In genomic region chr9:125706661-125707539, GRCh38 we compare ENCODE assay signal across 1 cellular context.
A peak's percentile ranks its signal among the peaks of the same experiment; 100 is the strongest.
TF ChIP-seq lines count a peak whose summit lies in the region.

TSS of gene MAPKAP1 (minus strand) at chr9:125707208. CDS start at chr9:125672574, 34,634 bp downstream.

TF ChIP-seq in K562, 482 proteins besides CTCF, POLR2A, EP300 and RAD21 (continued from another document and continues in another):
- TF ChIP-seq ZC3H11A (IDR thresholded peaks at IDR 0.05; ENCODE audit: low read depth, low read length) (peak; percentile 78; the same call in 1 of the 2 replicates), LEF1 (IDR thresholded peaks at IDR 0.05) (no peak), E2F3 (CRISPR knock-in tag; IDR thresholded peaks at IDR 0.05) (no peak), TBL1XR1 (IDR thresholded peaks at IDR 0.05; ENCODE audit: low read length in 2 of 2) (peak in 1 of 2 experiments; percentile 34; a peak in 2 of 4 replicates), SPI1 (IDR thresholded peaks at IDR 0.05; ENCODE audit: borderline replicate concordance, low read depth, low read length) (no peak), EP400 (IDR thresholded peaks at IDR 0.05) (peak; percentile 76), BRD9 (IDR thresholded peaks at IDR 0.05; ENCODE audit: low read depth, partially characterized antibody) (no peak), SOX6 (IDR thresholded peaks at IDR 0.05) (peak; percentile 24; the same call in 1 of the 2 replicates), CAMTA2 (CRISPR knock-in tag; conservative IDR thresholded peaks at IDR 0.05) (no peak), TBP (optimal IDR thresholded peaks at IDR 0.05; ENCODE audit: low read depth, low read length) (peak; percentile 77), SMARCA5 (IDR thresholded peaks at IDR 0.05) (no peak), HMBOX1 (IDR thresholded peaks at IDR 0.05) (no peak), NCOR1 (IDR thresholded peaks at IDR 0.05) (no peak), EGR1 (conservative IDR thresholded peaks at IDR 0.05) (no peak; the same call in 1 of the 2 replicates), PRMT5 (CRISPR knock-in tag; IDR thresholded peaks at IDR 0.05) (no peak), DACH1 (IDR thresholded peaks at IDR 0.05; ENCODE audit: partially characterized antibody) (no peak), XRCC4 (IDR thresholded peaks at IDR 0.05; ENCODE audit: extremely low read depth, insufficient read depth, insufficient read length) (no peak), E2F6 (IDR thresholded peaks at IDR 0.05; ENCODE audit: borderline replicate concordance in 1 of 2, extremely low read depth in 1 of 2, insufficient read depth in 1 of 2, insufficient read length in 1 of 2, low read depth in 1 of 2, low read length in 1 of 2, poor library complexity in 1 of 2, severe bottlenecking in 1 of 2) (peak in 1 of 2 experiments; percentile 32), SRSF7 (optimal IDR thresholded peaks at IDR 0.05; ENCODE audit: low read depth, low read length) (no peak), ZKSCAN3 (CRISPR knock-in tag; IDR thresholded peaks at IDR 0.05) (no peak), JUN (IDR thresholded peaks at IDR 0.05; ENCODE audit: borderline replicate concordance, low read depth, low read length) (0 out of 2 replicates have a peak, but pooled peaks have one; percentile 15), JUN (CRISPR knock-in tag; IDR thresholded peaks at IDR 0.05; ENCODE audit: borderline replicate concordance) (no peak), GATAD2A (IDR thresholded peaks at IDR 0.05) (0 out of 2 replicates have a peak, but pooled peaks have one; percentile 27), ETV5 (CRISPR knock-in tag; IDR thresholded peaks at IDR 0.05; ENCODE audit: low read depth) (peak; percentile 20; the same call in 1 of the 2 replicates), NEUROD1 (IDR thresholded peaks at IDR 0.05; ENCODE audit: borderline replicate concordance, low read depth, low read length, partially characterized antibody) (peak; percentile 47), ZNF707 (CRISPR knock-in tag; conservative IDR thresholded peaks at IDR 0.05) (no peak), GTF2E2 (tag; IDR thresholded peaks at IDR 0.05) (peak; percentile 68; the same call in 1 of the 2 replicates), ILK (tag; IDR thresholded peaks at IDR 0.05; ENCODE audit: borderline replicate concordance, low read depth) (no peak), ELF1 (tag; IDR thresholded peaks at IDR 0.05) (peak; percentile 93), MEF2D (tag; conservative IDR thresholded peaks at IDR 0.05; ENCODE audit: low read depth) (no peak), NFE2 (IDR thresholded peaks at IDR 0.05; ENCODE audit: low read depth) (no peak), TAF15 (IDR thresholded peaks at IDR 0.05; ENCODE audit: low read depth, low read length) (no peak), MBD2 (IDR thresholded peaks at IDR 0.05; ENCODE audit: borderline replicate concordance, low read depth) (peak; percentile 51; the same call in 1 of the 2 replicates), PURB (CRISPR knock-in tag; IDR thresholded peaks at IDR 0.05; ENCODE audit: low read depth) (no peak), STAG1 (CRISPR knock-in tag; IDR thresholded peaks at IDR 0.05; ENCODE audit: borderline replicate concordance) (no peak), L3MBTL2 (IDR thresholded peaks at IDR 0.05) (peak; percentile 52; the same call in 1 of the 2 replicates), SIN3B (IDR thresholded peaks at IDR 0.05; ENCODE audit: low read depth) (peak; percentile 77; the same call in 1 of the 2 replicates), DLX4 (CRISPR knock-in tag; IDR thresholded peaks at IDR 0.05) (no peak), FOXA1 (IDR thresholded peaks at IDR 0.05; ENCODE audit: borderline replicate concordance) (no peak), NR2C1 (IDR thresholded peaks at IDR 0.05) (peak; percentile 99), NR2C1 (tag; IDR thresholded peaks at IDR 0.05) (peak; percentile 99), PHTF2 (CRISPR knock-in tag; IDR thresholded peaks at IDR 0.05) (no peak), CTBP1 (IDR thresholded peaks at IDR 0.05; ENCODE audit: borderline replicate concordance) (peak; percentile 23; the same call in 1 of the 2 replicates), TCF7 (IDR thresholded peaks at IDR 0.05; ENCODE audit: borderline replicate concordance) (no peak), BRCA1 (IDR thresholded peaks at IDR 0.05) (no peak), BRCA1 (CRISPR knock-in tag; IDR thresholded peaks at IDR 0.05) (no peak)
- TF ChIP-seq, protein P1, sequence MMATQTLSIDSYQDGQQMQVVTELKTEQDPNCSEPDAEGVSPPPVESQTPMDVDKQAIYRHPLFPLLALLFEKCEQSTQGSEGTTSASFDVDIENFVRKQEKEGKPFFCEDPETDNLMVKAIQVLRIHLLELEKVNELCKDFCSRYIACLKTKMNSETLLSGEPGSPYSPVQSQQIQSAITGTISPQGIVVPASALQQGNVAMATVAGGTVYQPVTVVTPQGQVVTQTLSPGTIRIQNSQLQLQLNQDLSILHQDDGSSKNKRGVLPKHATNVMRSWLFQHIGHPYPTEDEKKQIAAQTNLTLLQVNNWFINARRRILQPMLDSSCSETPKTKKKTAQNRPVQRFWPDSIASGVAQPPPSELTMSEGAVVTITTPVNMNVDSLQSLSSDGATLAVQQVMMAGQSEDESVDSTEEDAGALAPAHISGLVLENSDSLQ (IDR thresholded peaks at IDR 0.05) = peak; percentile 48; the same call in 1 of the 2 replicates
- TF ChIP-seq, protein P2, sequence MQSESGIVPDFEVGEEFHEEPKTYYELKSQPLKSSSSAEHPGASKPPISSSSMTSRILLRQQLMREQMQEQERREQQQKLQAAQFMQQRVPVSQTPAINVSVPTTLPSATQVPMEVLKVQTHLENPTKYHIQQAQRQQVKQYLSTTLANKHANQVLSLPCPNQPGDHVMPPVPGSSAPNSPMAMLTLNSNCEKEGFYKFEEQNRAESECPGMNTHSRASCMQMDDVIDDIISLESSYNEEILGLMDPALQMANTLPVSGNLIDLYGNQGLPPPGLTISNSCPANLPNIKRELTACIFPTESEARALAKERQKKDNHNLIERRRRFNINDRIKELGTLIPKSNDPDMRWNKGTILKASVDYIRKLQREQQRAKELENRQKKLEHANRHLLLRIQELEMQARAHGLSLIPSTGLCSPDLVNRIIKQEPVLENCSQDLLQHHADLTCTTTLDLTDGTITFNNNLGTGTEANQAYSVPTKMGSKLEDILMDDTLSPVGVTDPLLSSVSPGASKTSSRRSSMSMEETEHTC (IDR thresholded peaks at IDR 0.05) = no peak
- TF ChIP-seq, protein P3, sequence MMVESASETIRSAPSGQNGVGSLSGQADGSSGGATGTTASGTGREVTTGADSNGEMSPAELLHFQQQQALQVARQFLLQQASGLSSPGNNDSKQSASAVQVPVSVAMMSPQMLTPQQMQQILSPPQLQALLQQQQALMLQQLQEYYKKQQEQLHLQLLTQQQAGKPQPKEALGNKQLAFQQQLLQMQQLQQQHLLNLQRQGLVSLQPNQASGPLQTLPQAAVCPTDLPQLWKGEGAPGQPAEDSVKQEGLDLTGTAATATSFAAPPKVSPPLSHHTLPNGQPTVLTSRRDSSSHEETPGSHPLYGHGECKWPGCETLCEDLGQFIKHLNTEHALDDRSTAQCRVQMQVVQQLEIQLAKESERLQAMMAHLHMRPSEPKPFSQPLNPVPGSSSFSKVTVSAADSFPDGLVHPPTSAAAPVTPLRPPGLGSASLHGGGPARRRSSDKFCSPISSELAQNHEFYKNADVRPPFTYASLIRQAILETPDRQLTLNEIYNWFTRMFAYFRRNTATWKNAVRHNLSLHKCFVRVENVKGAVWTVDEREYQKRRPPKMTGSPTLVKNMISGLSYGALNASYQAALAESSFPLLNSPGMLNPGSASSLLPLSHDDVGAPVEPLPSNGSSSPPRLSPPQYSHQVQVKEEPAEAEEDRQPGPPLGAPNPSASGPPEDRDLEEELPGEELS (CRISPR knock-in tag; IDR thresholded peaks at IDR 0.05; ENCODE audit: borderline replicate concordance) = no peak
- TF ChIP-seq, protein P4, sequence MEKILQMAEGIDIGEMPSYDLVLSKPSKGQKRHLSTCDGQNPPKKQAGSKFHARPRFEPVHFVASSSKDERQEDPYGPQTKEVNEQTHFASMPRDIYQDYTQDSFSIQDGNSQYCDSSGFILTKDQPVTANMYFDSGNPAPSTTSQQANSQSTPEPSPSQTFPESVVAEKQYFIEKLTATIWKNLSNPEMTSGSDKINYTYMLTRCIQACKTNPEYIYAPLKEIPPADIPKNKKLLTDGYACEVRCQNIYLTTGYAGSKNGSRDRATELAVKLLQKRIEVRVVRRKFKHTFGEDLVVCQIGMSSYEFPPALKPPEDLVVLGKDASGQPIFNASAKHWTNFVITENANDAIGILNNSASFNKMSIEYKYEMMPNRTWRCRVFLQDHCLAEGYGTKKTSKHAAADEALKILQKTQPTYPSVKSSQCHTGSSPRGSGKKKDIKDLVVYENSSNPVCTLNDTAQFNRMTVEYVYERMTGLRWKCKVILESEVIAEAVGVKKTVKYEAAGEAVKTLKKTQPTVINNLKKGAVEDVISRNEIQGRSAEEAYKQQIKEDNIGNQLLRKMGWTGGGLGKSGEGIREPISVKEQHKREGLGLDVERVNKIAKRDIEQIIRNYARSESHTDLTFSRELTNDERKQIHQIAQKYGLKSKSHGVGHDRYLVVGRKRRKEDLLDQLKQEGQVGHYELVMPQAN (IDR thresholded peaks at IDR 0.05; ENCODE audit: borderline replicate concordance) = peak; percentile 61; the same call in 1 of the 2 replicates
- TF ChIP-seq, protein P5, sequence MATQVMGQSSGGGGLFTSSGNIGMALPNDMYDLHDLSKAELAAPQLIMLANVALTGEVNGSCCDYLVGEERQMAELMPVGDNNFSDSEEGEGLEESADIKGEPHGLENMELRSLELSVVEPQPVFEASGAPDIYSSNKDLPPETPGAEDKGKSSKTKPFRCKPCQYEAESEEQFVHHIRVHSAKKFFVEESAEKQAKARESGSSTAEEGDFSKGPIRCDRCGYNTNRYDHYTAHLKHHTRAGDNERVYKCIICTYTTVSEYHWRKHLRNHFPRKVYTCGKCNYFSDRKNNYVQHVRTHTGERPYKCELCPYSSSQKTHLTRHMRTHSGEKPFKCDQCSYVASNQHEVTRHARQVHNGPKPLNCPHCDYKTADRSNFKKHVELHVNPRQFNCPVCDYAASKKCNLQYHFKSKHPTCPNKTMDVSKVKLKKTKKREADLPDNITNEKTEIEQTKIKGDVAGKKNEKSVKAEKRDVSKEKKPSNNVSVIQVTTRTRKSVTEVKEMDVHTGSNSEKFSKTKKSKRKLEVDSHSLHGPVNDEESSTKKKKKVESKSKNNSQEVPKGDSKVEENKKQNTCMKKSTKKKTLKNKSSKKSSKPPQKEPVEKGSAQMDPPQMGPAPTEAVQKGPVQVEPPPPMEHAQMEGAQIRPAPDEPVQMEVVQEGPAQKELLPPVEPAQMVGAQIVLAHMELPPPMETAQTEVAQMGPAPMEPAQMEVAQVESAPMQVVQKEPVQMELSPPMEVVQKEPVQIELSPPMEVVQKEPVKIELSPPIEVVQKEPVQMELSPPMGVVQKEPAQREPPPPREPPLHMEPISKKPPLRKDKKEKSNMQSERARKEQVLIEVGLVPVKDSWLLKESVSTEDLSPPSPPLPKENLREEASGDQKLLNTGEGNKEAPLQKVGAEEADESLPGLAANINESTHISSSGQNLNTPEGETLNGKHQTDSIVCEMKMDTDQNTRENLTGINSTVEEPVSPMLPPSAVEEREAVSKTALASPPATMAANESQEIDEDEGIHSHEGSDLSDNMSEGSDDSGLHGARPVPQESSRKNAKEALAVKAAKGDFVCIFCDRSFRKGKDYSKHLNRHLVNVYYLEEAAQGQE (CRISPR knock-in tag; IDR thresholded peaks at IDR 0.05; ENCODE audit: low read depth) = no peak
- TF ChIP-seq, protein P6, sequence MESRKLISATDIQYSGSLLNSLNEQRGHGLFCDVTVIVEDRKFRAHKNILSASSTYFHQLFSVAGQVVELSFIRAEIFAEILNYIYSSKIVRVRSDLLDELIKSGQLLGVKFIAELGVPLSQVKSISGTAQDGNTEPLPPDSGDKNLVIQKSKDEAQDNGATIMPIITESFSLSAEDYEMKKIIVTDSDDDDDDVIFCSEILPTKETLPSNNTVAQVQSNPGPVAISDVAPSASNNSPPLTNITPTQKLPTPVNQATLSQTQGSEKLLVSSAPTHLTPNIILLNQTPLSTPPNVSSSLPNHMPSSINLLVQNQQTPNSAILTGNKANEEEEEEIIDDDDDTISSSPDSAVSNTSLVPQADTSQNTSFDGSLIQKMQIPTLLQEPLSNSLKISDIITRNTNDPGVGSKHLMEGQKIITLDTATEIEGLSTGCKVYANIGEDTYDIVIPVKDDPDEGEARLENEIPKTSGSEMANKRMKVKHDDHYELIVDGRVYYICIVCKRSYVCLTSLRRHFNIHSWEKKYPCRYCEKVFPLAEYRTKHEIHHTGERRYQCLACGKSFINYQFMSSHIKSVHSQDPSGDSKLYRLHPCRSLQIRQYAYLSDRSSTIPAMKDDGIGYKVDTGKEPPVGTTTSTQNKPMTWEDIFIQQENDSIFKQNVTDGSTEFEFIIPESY (CRISPR knock-in tag; IDR thresholded peaks at IDR 0.05) = no peak
